Comparison of ENCODE assay signal across 8 cellular contexts in the genomic region with DNA sequence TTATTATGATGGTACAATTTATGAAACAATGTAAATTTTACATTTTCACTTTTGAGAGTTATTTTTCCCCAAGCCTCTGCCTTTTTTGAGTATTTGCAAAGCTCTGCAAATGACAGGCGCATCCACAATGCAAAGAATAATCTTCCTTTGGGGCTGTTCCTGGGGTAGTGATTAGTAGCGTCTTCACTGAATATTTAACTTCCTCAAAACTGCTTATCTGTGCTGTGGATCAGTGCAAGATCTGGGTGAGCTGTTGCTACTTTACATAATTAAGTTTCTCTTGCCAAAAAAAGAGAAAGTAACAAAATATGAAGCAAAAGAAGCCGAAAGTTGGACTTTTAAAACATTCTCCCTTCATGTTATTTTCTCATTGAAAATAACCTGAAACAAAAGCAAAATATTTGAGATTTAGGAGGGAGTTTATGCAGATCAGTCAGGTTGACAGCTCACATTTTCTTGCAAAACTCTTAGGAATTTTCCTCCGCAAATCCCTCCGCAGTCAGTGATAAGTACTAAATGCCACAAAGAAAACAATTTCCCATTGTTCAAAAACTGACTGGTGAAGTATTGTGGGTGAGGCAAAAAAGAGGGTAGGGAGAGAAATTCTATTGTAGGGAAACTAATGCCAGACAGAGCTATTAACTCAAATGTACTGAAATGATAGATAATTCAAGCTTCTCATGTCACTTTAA.
A peak's percentile ranks its signal among the peaks of the same experiment; 100 is the strongest.
DNase-seq lines count a peak whose midpoint lies in the region; ATAC-seq and TF ChIP-seq lines count a peak whose summit lies in the region.
"Had no signal": no experiment of that assay in that cellular context is flagged by ENCODE, and none has a peak within 500 bp of the region (broad histone marks: within the 10 kb centered on the region; RNA-seq: fewer than 3 reads in every experiment).

No MANE protein-coding gene starts in this region.

- no peak overlapping the region for H2BK120ac ChIP-seq in H9 (ENCODE audit: low read depth, low read length, poor library complexity, severe bottlenecking)

- H3K79me2 ChIP-seq in H9 (ENCODE audit: insufficient read depth, low read length): no peaks in the 10 kb centered on the region

- WGBS in H9 (ENCODE audit: extremely low coverage, insufficient read length, low lambda C conversion rate): no CpG with 5 or more reads among the region's 5 CpGs

- H3K4me3 Mint-ChIP-seq in H9: no peak overlapping the region; a peak in 1 of 5 replicates

- no peaks in the 10 kb centered on the region for H3K23me2 ChIP-seq in H9 (ENCODE audit: insufficient read length, low read depth, low read length, poor library complexity, severe bottlenecking)

- no peaks in the 10 kb centered on the region for H3K27me3 Mint-ChIP-seq in H9 (ENCODE audit: low read depth)
- H3K27me3 Mint-ChIP-seq: IgD-negative memory B cell had no signal

- no peak overlapping the region for H4K5ac ChIP-seq in H9 (ENCODE audit: insufficient read length, low read depth, low read length)

- H3K56ac ChIP-seq in H9 (ENCODE audit: insufficient read length, low read depth, low read length): no peak overlapping the region

- no peak overlapping the region for H3K14ac ChIP-seq in H9 (ENCODE audit: insufficient read depth, low read length)

- H3K4me1 Mint-ChIP-seq in H9: peaks cover 22 to 24% of the 10 kb centered on the region in 2 experiments

- peak overlapping the region in 2 of 3 experiments; percentile 55 to 79; a peak in 4 of 7 replicates for H3K27ac Mint-ChIP-seq in H9
- H3K27ac Mint-ChIP-seq: IgD-negative memory B cell had no signal

- no peak overlapping the region for H2BK20ac ChIP-seq in H9 (ENCODE audit: low read depth, low read length, poor library complexity, severe bottlenecking)

- no peak overlapping the region for H2AFZ ChIP-seq in H9 (ENCODE audit: low read length)

- no peaks in the 10 kb centered on the region for H3K79me1 ChIP-seq in H9 (ENCODE audit: insufficient read depth, low read depth, low read length, poor library complexity, severe bottlenecking)

- no peaks in the 10 kb centered on the region; the same call in 1 of the 2 replicates for H3K4me1 ChIP-seq in H9 (ENCODE audit: insufficient read depth, low read length)

- no peak for ATAC-seq in GM18870 (IDR thresholded peaks at IDR 0.05; ENCODE audit: unreplicated experiment)

- no peak overlapping the region for H3K23ac ChIP-seq in H9 (ENCODE audit: insufficient read length, low read depth, low read length)

- H3K4me2 ChIP-seq in H9 (ENCODE audit: insufficient read depth, insufficient read length, low read length): no peak overlapping the region

- H3K18ac ChIP-seq in H9 (ENCODE audit: insufficient read length, low read depth, low read length): no peak overlapping the region

- DNase-seq in H9 (no peak), NOMO-1 treated with DMSO at 0.1 percent for 48 hours (lab: John Stamatoyannopoulos, UW; ENCODE audit: unreplicated experiment) (peak; percentile 70), retina (peak; percentile 12), NCI-H2107 treated with DMSO at 0.1 percent for 48 hours (lab: John Stamatoyannopoulos, UW; ENCODE audit: unreplicated experiment) (no peak), NCI-H146 treated with DMSO at 0.1 percent for 48 hours (lab: John Stamatoyannopoulos, UW; ENCODE audit: unreplicated experiment) (no peak)
- DNase-seq in central memory CD4-positive, alpha-beta T cell: peak; percentile 46

- H4K91ac ChIP-seq in H9 (ENCODE audit: insufficient read length, low read depth, low read length): no peak overlapping the region

- H3K27ac ChIP-seq in H9 (ENCODE audit: insufficient read length, low read depth, low read length): no peak overlapping the region

- no peak overlapping the region for H2BK5ac ChIP-seq in H9 (ENCODE audit: insufficient read length, low read length)

- no peak overlapping the region for H2AK5ac ChIP-seq in H9 (ENCODE audit: insufficient read length, low read length)

- no peak overlapping the region for H2BK15ac ChIP-seq in H9 (ENCODE audit: low read depth, low read length)

- H3K27me3 ChIP-seq in H9 (ENCODE audit: insufficient read depth, low read length): no peaks in the 10 kb centered on the region

- no peaks in the 10 kb centered on the region for H3K9me3 ChIP-seq in H9 (ENCODE audit: control insufficient read depth, low read depth, low read length)

- no peak overlapping the region for H3K4ac ChIP-seq in H9 (ENCODE audit: low read depth, low read length)

- H3K36me3 Mint-ChIP-seq in H9 (ENCODE audit: insufficient read depth in 1 of 3, low read depth in 3 of 3): no peaks in the 10 kb centered on the region
- H3K36me3 Mint-ChIP-seq: IgD-negative memory B cell had no signal

- no peaks in the 10 kb centered on the region for H4K20me1 ChIP-seq in H9 (ENCODE audit: control insufficient read depth, insufficient read depth, insufficient read length)

- no peak for TF ChIP-seq CTCF in H9 (conservative IDR thresholded peaks at IDR 0.05)

- no peak overlapping the region for H3T11ph ChIP-seq in H9 (ENCODE audit: low read length)

- no peak overlapping the region for H3K9ac ChIP-seq in H9 (ENCODE audit: extremely low read depth, insufficient read length, low read length)

- H4K8ac ChIP-seq in H9 (replicated peaks; ENCODE audit: insufficient read length, low read depth, low read length): no peak overlapping the region

- no peak overlapping the region for H2BK12ac ChIP-seq in H9 (ENCODE audit: insufficient read length, low read depth, low read length)

- no peaks in the 10 kb centered on the region for H3K9me3 Mint-ChIP-seq in H9

Comparison
In these comparisons a context has a peak if more than half of its experiments do, and no peak if none do; other contexts are left out.
1. DNase-seq: peak in NOMO-1 treated with DMSO at 0.1 percent for 48 hours (single experiment), central memory CD4-positive, alpha-beta T cell (single experiment) and retina (single experiment); none in H9 (single experiment), NCI-H2107 treated with DMSO at 0.1 percent for 48 hours (single experiment) and NCI-H146 treated with DMSO at 0.1 percent for 48 hours (single experiment).